13 cellular contexts compared by ENCODE assay signal in the genomic region with DNA sequence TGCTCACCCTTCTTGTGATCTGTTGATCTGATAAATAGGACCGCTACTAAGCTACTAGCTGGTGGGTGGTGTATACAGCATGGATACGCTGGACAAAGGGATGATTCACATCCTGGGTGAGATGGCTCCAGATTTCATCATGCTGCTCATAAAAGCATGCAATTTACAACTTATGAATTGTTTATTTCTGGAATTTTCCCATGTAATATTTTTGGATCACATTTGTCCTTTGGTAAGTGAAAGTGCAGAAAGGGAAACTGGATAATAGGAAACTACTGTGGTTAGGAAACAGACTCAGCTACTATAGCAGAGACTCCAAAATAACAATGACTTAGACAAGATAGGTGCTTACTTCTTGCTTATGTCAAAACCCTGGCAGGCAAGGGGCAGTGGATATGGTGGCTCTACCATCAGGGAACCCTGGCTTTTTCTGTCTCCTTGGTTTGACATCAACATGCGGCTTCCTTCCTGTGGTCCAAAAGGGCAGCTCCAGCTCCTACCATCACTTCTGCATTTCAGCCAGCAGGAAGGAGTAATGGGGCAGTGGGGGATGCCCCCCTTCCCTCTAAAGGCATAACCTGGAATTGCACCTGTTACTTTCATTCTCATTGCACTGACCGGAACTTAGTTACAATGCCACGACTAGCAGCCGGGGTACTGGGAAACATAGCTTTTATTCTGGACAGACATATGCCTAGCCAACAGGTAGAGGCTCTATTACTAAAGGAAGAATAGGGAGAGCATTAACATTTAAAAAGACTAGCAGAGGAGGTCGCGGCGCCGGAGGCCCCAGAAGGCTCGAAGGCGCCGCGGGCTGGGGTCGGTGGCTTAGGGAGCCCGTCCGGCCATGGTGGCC. TPM values are rescaled to one million over a fixed set of nuclear protein-coding genes. Genes with fewer than 3 reads are reported as not detected.
DNase-seq lines count a peak whose midpoint lies in the region; ATAC-seq and TF ChIP-seq lines count a peak whose summit lies in the region.
"Had no signal": no experiment of that assay in that cellular context is flagged by ENCODE, and none has a peak within 500 bp of the region (broad histone marks: within the 10 kb centered on the region; RNA-seq: fewer than 3 reads in every experiment).

No MANE protein-coding gene starts in this region.

- no peaks in the 10 kb centered on the region for H3K27me3 Mint-ChIP-seq in activated CD8-positive, alpha-beta T cell treated with anti-CD3 and anti-CD28 coated beads for 36 hours
- H3K27me3 Mint-ChIP-seq in activated CD8-positive, alpha-beta T cell treated with anti-CD3 and anti-CD28 coated beads, Interleukin-2, amount 10 ng/mL, durations not matched to agents 7 days and 5 days (ENCODE audit: low read depth) = peaks cover 8% of the 10 kb centered on the region
- H3K27me3 Mint-ChIP-seq: effector memory CD8-positive, alpha-beta T cell had no signal

- no peaks in the 10 kb centered on the region for H3K9me3 Mint-ChIP-seq in activated CD8-positive, alpha-beta T cell treated with anti-CD3 and anti-CD28 coated beads for 36 hours
- no peaks in the 10 kb centered on the region for H3K9me3 Mint-ChIP-seq in activated CD8-positive, alpha-beta T cell treated with anti-CD3 and anti-CD28 coated beads, Interleukin-2, amount 10 ng/mL, durations not matched to agents 7 days and 5 days (ENCODE audit: insufficient read depth)
- H3K9me3 Mint-ChIP-seq: effector memory CD8-positive, alpha-beta T cell; IgD-negative memory B cell had no signal

- ATAC-seq in activated CD8-positive, alpha-beta T cell treated with anti-CD3 and anti-CD28 coated beads for 36 hours = peak; percentile 17
- ATAC-seq in activated CD8-positive, alpha-beta T cell treated with anti-CD3 and anti-CD28 coated beads, Interleukin-2, amount 10 ng/mL, durations not matched to agents 7 days and 5 days = no peak
- peak; percentile 93 for ATAC-seq in RWPE2 (ENCODE audit: low read depth)
- ATAC-seq: effector memory CD8-positive, alpha-beta T cell had no signal

- CTCF ChIA-PET in activated CD8-positive, alpha-beta T cell treated with anti-CD3 and anti-CD28 coated beads for 36 hours (lab: Charles Lee) = no interaction called here
- CTCF ChIA-PET in activated CD8-positive, alpha-beta T cell treated with anti-CD3 and anti-CD28 coated beads, Interleukin-2, amount 10 ng/mL, durations not matched to agents 7 days and 5 days (lab: Charles Lee) = interaction anchor here (0.7 to 1.2 kb wide), 2 partner anchors 15 to 70 kb away, joined by 3 to 4 read pairs; no protein-coding TSS in a partner anchor

- peaks cover 26% of the 10 kb centered on the region for H3K4me1 ChIP-seq in RWPE2 (ENCODE audit: insufficient read depth, poor library complexity, severe bottlenecking)

- intact Hi-C loops in activated CD8-positive, alpha-beta T cell treated with anti-CD3 and anti-CD28 coated beads for 36 hours (cut with micrococcal nuclease) = no loop called here

- no peak for TF ChIP-seq CTCF in activated CD8-positive, alpha-beta T cell treated with anti-CD3 and anti-CD28 coated beads for 36 hours (IDR thresholded peaks at IDR 0.05)
- TF ChIP-seq CTCF in RWPE2 (IDR thresholded peaks at IDR 0.05; ENCODE audit: poor library complexity, severe bottlenecking) = peak; percentile 12

- no peaks in the 10 kb centered on the region for H3K9me3 ChIP-seq in RWPE2 (ENCODE audit: severe bottlenecking)

- no peaks in the 10 kb centered on the region for H3K36me3 ChIP-seq in RWPE2 (ENCODE audit: low read depth)

- H3K36me3 Mint-ChIP-seq in activated CD8-positive, alpha-beta T cell treated with anti-CD3 and anti-CD28 coated beads for 36 hours (ENCODE audit: low read depth) = no peaks in the 10 kb centered on the region
- H3K36me3 Mint-ChIP-seq in activated CD8-positive, alpha-beta T cell treated with anti-CD3 and anti-CD28 coated beads, Interleukin-2, amount 10 ng/mL, durations not matched to agents 7 days and 5 days (ENCODE audit: low read depth) = peaks cover 1% of the 10 kb centered on the region
- H3K36me3 Mint-ChIP-seq: IgD-negative memory B cell had no signal

- H3K27me3 ChIP-seq in RWPE2 (ENCODE audit: insufficient read depth, poor library complexity, severe bottlenecking) = no peaks in the 10 kb centered on the region

- peak overlapping the region; percentile 68 for H3K27ac ChIP-seq in RWPE2 (ENCODE audit: poor library complexity, severe bottlenecking)
- H3K27ac ChIP-seq in temporal lobe (ENCODE audit: low read depth, low read length) = peak overlapping the region; percentile 51
- H3K27ac ChIP-seq: VCaP had no signal

- H3K4me1 Mint-ChIP-seq in activated CD8-positive, alpha-beta T cell treated with anti-CD3 and anti-CD28 coated beads for 36 hours (ENCODE audit: low read depth) = peaks cover 14% of the 10 kb centered on the region
- peaks cover 27% of the 10 kb centered on the region for H3K4me1 Mint-ChIP-seq in activated CD8-positive, alpha-beta T cell treated with anti-CD3 and anti-CD28 coated beads, Interleukin-2, amount 10 ng/mL, durations not matched to agents 7 days and 5 days (ENCODE audit: low read depth)
- H3K4me1 Mint-ChIP-seq: B cell had no signal

- no peak overlapping the region for H3K4me3 Mint-ChIP-seq in activated CD8-positive, alpha-beta T cell treated with anti-CD3 and anti-CD28 coated beads for 36 hours
- H3K4me3 Mint-ChIP-seq in activated CD8-positive, alpha-beta T cell treated with anti-CD3 and anti-CD28 coated beads, Interleukin-2, amount 10 ng/mL, durations not matched to agents 7 days and 5 days = no peak overlapping the region
- H3K4me3 Mint-ChIP-seq: B cell; effector memory CD8-positive, alpha-beta T cell; IgD-negative memory B cell; nephron progenitor cell had no signal

- H3K4me3 ChIP-seq in RWPE2 (ENCODE audit: severe bottlenecking) = no peak overlapping the region

- POLR2A ChIA-PET in activated CD8-positive, alpha-beta T cell treated with anti-CD3 and anti-CD28 coated beads for 36 hours (lab: Charles Lee) = no interaction called here
- POLR2A ChIA-PET in activated CD8-positive, alpha-beta T cell treated with anti-CD3 and anti-CD28 coated beads, Interleukin-2, amount 10 ng/mL, durations not matched to agents 7 days and 5 days (lab: Charles Lee) = interaction anchor here (0.6 kb wide), 1 partner anchor 983 kb away, joined by 4 read pairs; no protein-coding TSS in a partner anchor

- H3K27ac Mint-ChIP-seq in activated CD8-positive, alpha-beta T cell treated with anti-CD3 and anti-CD28 coated beads for 36 hours = peak overlapping the region; percentile 48
- no peak overlapping the region for H3K27ac Mint-ChIP-seq in activated CD8-positive, alpha-beta T cell treated with anti-CD3 and anti-CD28 coated beads, Interleukin-2, amount 10 ng/mL, durations not matched to agents 7 days and 5 days
- H3K27ac Mint-ChIP-seq: B cell; effector memory CD8-positive, alpha-beta T cell; IgD-negative memory B cell; nephron progenitor cell had no signal

- peak; percentile 16 for DNase-seq in activated CD8-positive, alpha-beta T cell treated with anti-CD3 and anti-CD28 coated beads for 36 hours
- DNase-seq in activated CD8-positive, alpha-beta T cell treated with anti-CD3 and anti-CD28 coated beads, Interleukin-2, amount 10 ng/mL, durations not matched to agents 7 days and 5 days = no peak
- DNase-seq in RWPE2 (ENCODE audit: low spot score) (peak; percentile 72), fibroblast of the conjunctiva (ENCODE audit: low read depth) (peak; percentile 96), NCI-H1417 treated with DMSO at 0.1 percent for 48 hours (lab: John Stamatoyannopoulos, UW) (no peak), DMS153 (lab: John Stamatoyannopoulos, UW) (no peak)
- no peak for DNase-seq in activated T-cell treated with anti-CD3 and anti-CD28 coated beads, Interleukin-2, amount 50 U/mL, for 1 hour
- DNase-seq: effector memory CD8-positive, alpha-beta T cell; nephron progenitor cell had no signal

RNA-seq across cellular contexts. Expression of a gene that starts 13.8 kb away (rescaled TPM):
- total RNA-seq in activated CD8-positive, alpha-beta T cell treated with anti-CD3 and anti-CD28 coated beads for 36 hours = 100 to 1,000 TPM; 404 TPM
- 100 to 1,000 TPM; 206 to 215 TPM for total RNA-seq in activated CD8-positive, alpha-beta T cell treated with anti-CD3 and anti-CD28 coated beads, Interleukin-2, amount 10 ng/mL, durations not matched to agents 7 days and 5 days
- total RNA-seq in temporal lobe = 27.8 TPM

RNA-seq across cellular contexts. Expression of a gene that starts 30.5 kb away (rescaled TPM):
- total RNA-seq in activated CD8-positive, alpha-beta T cell treated with anti-CD3 and anti-CD28 coated beads for 36 hours = 1 to 10 TPM; 2.5 TPM
- 10 to 100 TPM; 11.0 to 12.0 TPM for total RNA-seq in activated CD8-positive, alpha-beta T cell treated with anti-CD3 and anti-CD28 coated beads, Interleukin-2, amount 10 ng/mL, durations not matched to agents 7 days and 5 days
- total RNA-seq in temporal lobe = 17.7 TPM

Comparison
In these comparisons a context has a peak if more than half of its experiments do, and no peak if none do; other contexts are left out.
1. DNase-seq: peak in activated CD8-positive, alpha-beta T cell treated with anti-CD3 and anti-CD28 coated beads for 36 hours (single experiment), RWPE2 (single experiment) and fibroblast of the conjunctiva (single experiment); none in activated CD8-positive, alpha-beta T cell treated with anti-CD3 and anti-CD28 coated beads, Interleukin-2, amount 10 ng/mL, durations not matched to agents 7 days and 5 days (single experiment), activated T-cell treated with anti-CD3 and anti-CD28 coated beads, Interleukin-2, amount 50 U/mL, for 1 hour (single experiment), NCI-H1417 treated with DMSO at 0.1 percent for 48 hours (single experiment) and DMS153 (single experiment).